ENCODE assay signal across 17 cellular contexts in genomic region chr21:42182713-42183371, GRCh38. TPM values are rescaled to one million over a fixed set of nuclear protein-coding genes. Genes with fewer than 3 reads are reported as not detected.
DNase-seq lines count a peak whose midpoint lies in the region; ATAC-seq and TF ChIP-seq lines count a peak whose summit lies in the region.
"Had no signal": no experiment of that assay in that cellular context is flagged by ENCODE, and none has a peak within 500 bp of the region (broad histone marks: within the 10 kb centered on the region; RNA-seq: fewer than 3 reads in every experiment).

No MANE protein-coding gene starts in this region.

- peaks cover 9% of the 10 kb centered on the region for H3K9me3 Mint-ChIP-seq in endodermal cell
- H3K9me3 Mint-ChIP-seq: CD8-positive, alpha-beta memory T cell had no signal

- H3K27me3 Mint-ChIP-seq in endodermal cell (ENCODE audit: insufficient read depth) = peaks cover 5% of the 10 kb centered on the region

- H3K36me3 ChIP-seq in DND-41 (ENCODE audit: insufficient read depth, low read length) (no peaks in the 10 kb centered on the region), endodermal cell (ENCODE audit: control insufficient read depth, insufficient read depth, low read length) (no peaks in the 10 kb centered on the region), Karpas-422 (ENCODE audit: insufficient read depth, low read length) (no peaks in the 10 kb centered on the region)
- H3K36me3 ChIP-seq: BLaER1 had no signal

- no peak overlapping the region for H3K4me3 Mint-ChIP-seq in endodermal cell
- H3K4me3 Mint-ChIP-seq: CD8-positive, alpha-beta memory T cell; HFFc6 had no signal

- no peaks in the 10 kb centered on the region for H3K36me3 Mint-ChIP-seq in endodermal cell (ENCODE audit: low read depth)

- H3K79me2 ChIP-seq in DND-41 (ENCODE audit: insufficient read depth, low read length) = no peaks in the 10 kb centered on the region
- H3K79me2 ChIP-seq in Karpas-422 (ENCODE audit: low read length) = no peaks in the 10 kb centered on the region

- H3K9me2 ChIP-seq in Karpas-422 (replicated peaks; ENCODE audit: insufficient read depth, low read length) = no peaks in the 10 kb centered on the region

- H3K27ac Mint-ChIP-seq in endodermal cell = no peak overlapping the region
- H3K27ac Mint-ChIP-seq: HFFc6 had no signal

- H3K4me1 ChIP-seq in DND-41 (ENCODE audit: insufficient read depth, low read length) (peaks cover 22% of the 10 kb centered on the region), endodermal cell (ENCODE audit: control insufficient read depth, insufficient read depth, low read length) (no peaks in the 10 kb centered on the region), Karpas-422 (ENCODE audit: low read length) (no peaks in the 10 kb centered on the region; the same call in 1 of the 2 replicates)
- H3K4me1 ChIP-seq: Caco-2 had no signal

- H2AFZ ChIP-seq in DND-41 (ENCODE audit: low read depth, low read length) = no peak overlapping the region
- no peak overlapping the region for H2AFZ ChIP-seq in Karpas-422 (ENCODE audit: low read length)

- ATAC-seq in Right ventricle myocardium superior (ENCODE audit: poor library complexity) (peak; percentile 52), left cardiac atrium (no peak), DND-41 (ENCODE audit: insufficient read depth, low read depth) (no peak)

- no peaks in the 10 kb centered on the region for H3K4me1 Mint-ChIP-seq in endodermal cell

- intact Hi-C loops in Right ventricle myocardium superior (cut with DNase I) (no loop called here), left cardiac atrium (cut with DNase I) (no loop called here)

- TF ChIP-seq CTCF in DND-41 (IDR thresholded peaks at IDR 0.05; ENCODE audit: borderline replicate concordance, extremely low read depth, low read length, poor library complexity, severe bottlenecking) = no peak
- no peak for TF ChIP-seq CTCF in endodermal cell (conservative IDR thresholded peaks at IDR 0.05)

- H4K20me1 ChIP-seq in DND-41 (ENCODE audit: insufficient read depth, low read length) (no peaks in the 10 kb centered on the region), Karpas-422 (ENCODE audit: insufficient read depth, low read depth, low read length) (no peaks in the 10 kb centered on the region)
- H4K20me1 ChIP-seq: BLaER1 had no signal

- no peak overlapping the region for H3K9ac ChIP-seq in DND-41 (ENCODE audit: low read depth, low read length)
- H3K9ac ChIP-seq in endodermal cell (ENCODE audit: extremely low read depth, low read length, poor library complexity, severe bottlenecking) = no peak overlapping the region
- no peak overlapping the region for H3K9ac ChIP-seq in Karpas-422 (ENCODE audit: low read length)
- H3K9ac ChIP-seq: BLaER1 had no signal

- H3K27me3 ChIP-seq in DND-41 (ENCODE audit: insufficient read depth, low read length, poor library complexity) = no peaks in the 10 kb centered on the region
- no peaks in the 10 kb centered on the region for H3K27me3 ChIP-seq in endodermal cell (ENCODE audit: control insufficient read depth, insufficient read depth, low read length, poor library complexity, severe bottlenecking)
- H3K27me3 ChIP-seq in Karpas-422 (ENCODE audit: low read length) = no peaks in the 10 kb centered on the region
- H3K27me3 ChIP-seq: BLaER1 had no signal

- WGBS in endodermal cell (ENCODE audit: insufficient coverage in 1 of 2, insufficient read length in 1 of 2), 2 experiments = 86 to 89% methylated on average over 3 to 4 of the region's 4 CpGs

- H3K27ac ChIP-seq in DND-41 (ENCODE audit: low read length) = peak overlapping the region; percentile 21; the same call in 1 of the 2 replicates
- no peak overlapping the region for H3K27ac ChIP-seq in endodermal cell (ENCODE audit: low read depth, low read length)
- H3K27ac ChIP-seq in Karpas-422 (ENCODE audit: low read length) = no peak overlapping the region
- H3K27ac ChIP-seq: BLaER1 had no signal

- H3K4me3 ChIP-seq in DND-41 (ENCODE audit: low read depth in 1 of 2, low read length in 2 of 2) = no peak overlapping the region
- H3K4me3 ChIP-seq in endodermal cell (ENCODE audit: low read length) = no peak overlapping the region
- no peak overlapping the region for H3K4me3 ChIP-seq in Karpas-422 (ENCODE audit: low read length)
- H3K4me3 ChIP-seq: BLaER1 had no signal

- DNase-seq in Right ventricle myocardium superior (no peak), left cardiac atrium (no peak), DND-41 (no peak), endodermal cell (peak; percentile 30), mucosa of gallbladder (ENCODE audit: low spot score) (peak; percentile 23), Karpas-422 (no peak), NCI-H446 treated with DMSO at 0.1 percent for 48 hours (lab: John Stamatoyannopoulos, UW) (no peak), SKM-1 treated with dmso at 0.1 percent for 144 hours (lab: John Stamatoyannopoulos, UW; ENCODE audit: unreplicated experiment) (no peak)
- DNase-seq: 8988T; AML-193; Caco-2; CD8-positive, alpha-beta memory T cell; GF-D8; HCEC 1CT; HFFc6 had no signal

- peaks cover 4% of the 10 kb centered on the region for H3K9me3 ChIP-seq in DND-41 (ENCODE audit: insufficient read depth, low read length, severe bottlenecking)
- no peaks in the 10 kb centered on the region for H3K9me3 ChIP-seq in endodermal cell (ENCODE audit: control insufficient read depth, low read length)
- H3K9me3 ChIP-seq in Karpas-422 (ENCODE audit: low read length) = no peaks in the 10 kb centered on the region

- no peak overlapping the region for H3K4me2 ChIP-seq in DND-41 (ENCODE audit: insufficient read depth, low read length)
- no peak overlapping the region for H3K4me2 ChIP-seq in Karpas-422 (ENCODE audit: low read depth, low read length, poor library complexity, severe bottlenecking)
- H3K4me2 ChIP-seq: BLaER1 had no signal

RNA-seq across cellular contexts. Expression of gene ABCG1, which starts 36.1 kb away (rescaled TPM):
- 7.3 TPM for total RNA-seq in Right ventricle myocardium superior
- 10 to 100 TPM in 1 of 2 donors, 1 to 10 TPM in 1; 6.3 to 13.5 TPM for total RNA-seq in left cardiac atrium
- 1 to 10 TPM; 1.6 to 5.4 TPM for total RNA-seq in endodermal cell
- 1.5 TPM for polyA plus RNA-seq in endodermal cell (2013, experiment 1 of 2)
- polyA plus RNA-seq in endodermal cell (2013, experiment 2 of 2) = 1.7 TPM
- 19.5 TPM for total RNA-seq in mucosa of gallbladder
- total RNA-seq in Karpas-422 (2014; rRNA removed; shearing (Covaris generic); ENCODE audit: low replicate concordance) = not detected in 2 replicates
- total RNA-seq: Caco-2, HFFc6, HT1080 had no signal

Comparison
In these comparisons a context has a peak if more than half of its experiments do, and no peak if none do; other contexts are left out.
1. DNase-seq: peak in endodermal cell (single experiment) and mucosa of gallbladder (single experiment); none in Right ventricle myocardium superior (single experiment), left cardiac atrium (single experiment), DND-41 (single experiment), Karpas-422 (single experiment), NCI-H446 treated with DMSO at 0.1 percent for 48 hours (single experiment) and SKM-1 treated with dmso at 0.1 percent for 144 hours (single experiment).